ENCODE assay signal across 8 cellular contexts in genomic region chr11:45803981-45804805, GRCh38. TPM values are rescaled to one million over a fixed set of nuclear protein-coding genes. Genes with fewer than 3 reads are reported as not detected.
A peak's percentile ranks its signal among the peaks of the same experiment; 100 is the strongest.
DNase-seq lines count a peak whose midpoint lies in the region; TF ChIP-seq lines count a peak whose summit lies in the region.

No MANE protein-coding gene starts in this region.

- H3K4me1 ChIP-seq in BE2C, result no peaks in the 10 kb centered on the region

- no peaks in the 10 kb centered on the region for H3K9me3 ChIP-seq in BE2C

- no peaks in the 10 kb centered on the region for H3K36me3 ChIP-seq in BE2C

- no peaks in the 10 kb centered on the region for H3K27me3 ChIP-seq in BE2C

- DNase-seq in BE2C (peak; percentile 71), GM20000 (ENCODE audit: low spot score) (peak; percentile 55), T-helper 22 cell (ENCODE audit: low read depth) (peak; percentile 51), astrocyte of the hippocampus (ENCODE audit: low read depth, low spot score) (peak; percentile 82), hypothalamus (lab: John Stamatoyannopoulos, UW) (peak in 48 of 51 donors; percentile 18 to 78 (median 44)), retina (peak; percentile 80), NCI-H446 treated with DMSO at 0.1 percent for 48 hours (lab: John Stamatoyannopoulos, UW) (no peak)

- TF ChIP-seq CTCF in BE2C (IDR thresholded peaks at IDR 0.05; ENCODE audit: low read depth, low read length), result no peak
- TF ChIP-seq CTCF in GM20000 (IDR thresholded peaks at IDR 0.05; ENCODE audit: extremely low read depth, missing control alignments), result no peak
- TF ChIP-seq CTCF in LNCAP (IDR thresholded peaks at IDR 0.05), result 0 out of 2 replicates have a peak, but pooled peaks have one; percentile 7

- peak overlapping the region; percentile 68 for H3K4me3 ChIP-seq in BE2C (ENCODE audit: low read depth, low read length)

RNA-seq across cellular contexts. Expression of gene SLC35C1, which starts 0.8 kb away (rescaled TPM):
- polyA plus RNA-seq in BE2C (2012; ENCODE audit: insufficient read depth, insufficient read length, low read depth), result 12.7 TPM

RNA-seq across cellular contexts. Expression of gene CRY2, which starts 43.1 kb away (rescaled TPM):
- polyA plus RNA-seq in BE2C (2012; ENCODE audit: insufficient read depth, insufficient read length, low read depth), result 12.8 TPM
